Comparison of ENCODE assay signal across 9 cellular contexts in the genomic region with DNA sequence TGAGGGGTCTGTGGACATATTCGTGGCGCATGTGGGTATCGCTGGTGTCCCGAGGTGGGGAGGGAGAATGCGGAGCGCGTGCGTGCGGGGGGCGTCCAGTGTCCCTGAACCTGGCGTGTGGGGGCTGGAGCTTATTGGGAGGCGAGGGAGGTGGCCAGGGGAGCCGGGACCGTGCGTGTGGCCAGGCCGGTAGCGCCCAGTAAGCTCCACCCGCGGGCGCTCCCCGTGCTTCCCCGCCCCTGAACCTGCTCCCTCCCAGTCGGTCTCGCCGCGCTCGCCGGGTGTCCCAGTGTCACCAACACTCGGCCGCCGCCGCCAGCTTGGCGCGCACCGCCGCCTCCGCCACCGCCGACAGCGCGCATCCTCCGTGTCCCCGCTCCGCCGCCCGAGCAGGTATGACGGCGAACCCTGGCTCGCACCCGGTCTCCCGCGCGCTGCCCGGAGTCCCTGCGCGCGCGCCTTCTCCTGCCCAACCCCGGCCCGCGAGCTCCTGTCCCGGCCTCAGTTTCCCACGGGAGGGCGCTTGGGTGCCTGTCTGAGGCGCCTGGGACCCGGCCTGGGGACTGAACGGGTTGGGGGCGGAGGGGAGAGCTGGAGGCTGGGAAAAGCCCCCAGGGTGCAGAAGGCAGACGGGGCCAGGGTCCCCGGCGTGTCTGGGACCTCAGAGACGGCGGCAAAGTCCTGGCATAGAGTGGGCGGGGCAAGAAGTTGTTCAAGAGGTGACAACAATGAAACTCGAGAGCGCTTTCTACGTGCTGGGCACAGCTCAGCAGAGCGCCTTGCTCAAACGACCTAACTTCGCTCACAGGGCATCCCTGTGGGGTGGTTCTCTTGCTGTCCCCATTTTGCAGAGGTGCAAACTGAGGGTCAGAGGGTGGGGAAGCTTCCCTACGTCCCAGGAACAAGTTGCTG. TPM values are rescaled to one million over a fixed set of nuclear protein-coding genes. Genes with fewer than 3 reads are reported as not detected.
DNase-seq lines count a peak whose midpoint lies in the region; ATAC-seq and TF ChIP-seq lines count a peak whose summit lies in the region.
"Had no signal": no experiment of that assay in that cellular context is flagged by ENCODE, and none has a peak within 500 bp of the region (broad histone marks: within the 10 kb centered on the region; RNA-seq: fewer than 3 reads in every experiment).

A gene with protein sequence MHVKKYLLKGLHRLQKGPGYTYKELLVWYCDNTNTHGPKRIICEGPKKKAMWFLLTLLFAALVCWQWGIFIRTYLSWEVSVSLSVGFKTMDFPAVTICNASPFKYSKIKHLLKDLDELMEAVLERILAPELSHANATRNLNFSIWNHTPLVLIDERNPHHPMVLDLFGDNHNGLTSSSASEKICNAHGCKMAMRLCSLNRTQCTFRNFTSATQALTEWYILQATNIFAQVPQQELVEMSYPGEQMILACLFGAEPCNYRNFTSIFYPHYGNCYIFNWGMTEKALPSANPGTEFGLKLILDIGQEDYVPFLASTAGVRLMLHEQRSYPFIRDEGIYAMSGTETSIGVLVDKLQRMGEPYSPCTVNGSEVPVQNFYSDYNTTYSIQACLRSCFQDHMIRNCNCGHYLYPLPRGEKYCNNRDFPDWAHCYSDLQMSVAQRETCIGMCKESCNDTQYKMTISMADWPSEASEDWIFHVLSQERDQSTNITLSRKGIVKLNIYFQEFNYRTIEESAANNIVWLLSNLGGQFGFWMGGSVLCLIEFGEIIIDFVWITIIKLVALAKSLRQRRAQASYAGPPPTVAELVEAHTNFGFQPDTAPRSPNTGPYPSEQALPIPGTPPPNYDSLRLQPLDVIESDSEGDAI (plus strand): TSS at position 258 of the 912 bp plus-strand sequence. CDS start 46,298 bp downstream, outside the sequence.

- H3K9me3 ChIP-seq in OCI-LY3 (ENCODE audit: insufficient read depth, low read length) (no peaks in the 10 kb centered on the region), spleen (no peaks in the 10 kb centered on the region)

- H3K36me3 ChIP-seq in OCI-LY3 (replicated peaks; ENCODE audit: low read depth, low read length) (no peaks in the 10 kb centered on the region), spleen (no peaks in the 10 kb centered on the region)

- no peaks in the 10 kb centered on the region for H3K36me3 Mint-ChIP-seq in activated T-helper 17 cell treated with anti-CD3 and anti-CD28 coated beads, Interleukin-2, amount 50 U/mL, for 72 hours (ENCODE audit: low read depth)

- peak; percentile 52 for ATAC-seq in left ventricle myocardium superior
- ATAC-seq in GM19395 (IDR thresholded peaks at IDR 0.05; ENCODE audit: unreplicated experiment): no peak
- ATAC-seq in activated T-helper 17 cell treated with anti-CD3 and anti-CD28 coated beads, Interleukin-2, amount 50 U/mL, for 72 hours (replicated peaks): no peak

- no peak within 1 kb of the TSS for H3K4me3 Mint-ChIP-seq in activated T-helper 17 cell treated with anti-CD3 and anti-CD28 coated beads, Interleukin-2, amount 50 U/mL, for 72 hours

- TF ChIP-seq POLR2A in spleen (IDR thresholded peaks at IDR 0.05): no peak

- H3K9ac ChIP-seq in OCI-LY3 (ENCODE audit: low read length): no peak within 1 kb of the TSS; the same call in 1 of the 2 replicates

- H3K4me2 ChIP-seq in OCI-LY3 (ENCODE audit: low read length): peak within 1 kb of the TSS; percentile 71

- no peaks in the 10 kb centered on the region for H3K9me3 Mint-ChIP-seq in activated T-helper 17 cell treated with anti-CD3 and anti-CD28 coated beads, Interleukin-2, amount 50 U/mL, for 72 hours

- no peak within 1 kb of the TSS for H3K27ac ChIP-seq in OCI-LY3 (ENCODE audit: low read length)
- no peak within 1 kb of the TSS for H3K27ac ChIP-seq in spleen

- intact Hi-C loops in left ventricle myocardium superior (cut with micrococcal nuclease) (no loop called here), spleen (cut with DNase I; ENCODE audit: low total_unique reads) (no loop called here)

- H3K4me1 ChIP-seq in OCI-LY3 (ENCODE audit: low read length) (0 out of 2 replicates have a peak, but pooled peaks cover 5% of the 10 kb centered on the region), spleen (peaks cover 0 to 9% (median 3%) of the 10 kb centered on the region in 6 donors)

- H3K27ac Mint-ChIP-seq in activated T-helper 17 cell treated with anti-CD3 and anti-CD28 coated beads, Interleukin-2, amount 50 U/mL, for 72 hours: no peak within 1 kb of the TSS

- H3K4me3 ChIP-seq in OCI-LY3 (ENCODE audit: low read length): peak within 1 kb of the TSS; percentile 75
- peak within 1 kb of the TSS in 7 of 8 donors; percentile 3 to 60 (median 16) for H3K4me3 ChIP-seq in spleen

- peaks cover 27% of the 10 kb centered on the region for H3K27me3 ChIP-seq in OCI-LY3 (ENCODE audit: low read depth, low read length)
- peaks cover 0 to 68% (median 24%) of the 10 kb centered on the region in 7 donors for H3K27me3 ChIP-seq in spleen (replicated peaks in 1 of 7)

- DNase-seq in NCI-H146 (lab: John Stamatoyannopoulos, UW) (peak; percentile 51), NCI-H146 treated with DMSO at 0.1 percent for 48 hours (lab: John Stamatoyannopoulos, UW; ENCODE audit: unreplicated experiment) (no peak), left ventricle myocardium superior (peak; percentile 37), spleen (no peak), cortex of kidney (lab: John Stamatoyannopoulos, UW) (no peak)

- TF ChIP-seq CTCF in OCI-LY3 (IDR thresholded peaks at IDR 0.05; ENCODE audit: low read depth, low read length): peak; percentile 21; the same call in 1 of the 2 replicates
- TF ChIP-seq CTCF in spleen (IDR thresholded peaks at IDR 0.05 in 8 of 11, conservative IDR thresholded peaks at IDR 0.05 in 3 of 11): no peak

- no peaks in the 10 kb centered on the region for H3K79me2 ChIP-seq in OCI-LY3 (ENCODE audit: low read length)

- WGBS in spleen, 5 donors: 3 to 7% (median 4%) methylated on average over 32 to 81 of the region's 81 CpGs

- no peaks in the 10 kb centered on the region for H4K20me1 ChIP-seq in OCI-LY3 (ENCODE audit: insufficient read depth, low read length)

- peak within 1 kb of the TSS; percentile 52; the same call in 1 of the 2 replicates for H2AFZ ChIP-seq in OCI-LY3 (ENCODE audit: low read depth, low read length)

- H3K27me3 Mint-ChIP-seq in activated T-helper 17 cell treated with anti-CD3 and anti-CD28 coated beads, Interleukin-2, amount 50 U/mL, for 72 hours: peaks cover 33% of the 10 kb centered on the region

- H3K4me1 Mint-ChIP-seq in activated T-helper 17 cell treated with anti-CD3 and anti-CD28 coated beads, Interleukin-2, amount 50 U/mL, for 72 hours: peaks cover 4% of the 10 kb centered on the region

RNA-seq across cellular contexts. Expression of the gene that starts here (rescaled TPM):
- total RNA-seq in left ventricle myocardium superior (1.4 TPM), spleen (1 to 10 TPM in 6 of 7 donors, under 1 TPM in 1; 0.97 to 6.3 (median 3.5) TPM)
- polyA plus RNA-seq in spleen: 1 to 10 TPM in 1 of 3 donors, under 1 TPM in 2; 0.80 to 2.6 (median 1.00) TPM
- not detected for total RNA-seq in activated T-helper 17 cell treated with anti-CD3 and anti-CD28 coated beads, Interleukin-2, amount 50 U/mL, for 72 hours
- polyA plus RNA-seq: AG04450 had no signal

Comparison
In these comparisons a context has a peak if more than half of its experiments do, and no peak if none do; other contexts are left out.
1. DNase-seq: peak in NCI-H146 (single experiment) and left ventricle myocardium superior (single experiment); none in NCI-H146 treated with DMSO at 0.1 percent for 48 hours (single experiment), spleen (single experiment) and cortex of kidney (single experiment).